9 cellular contexts compared by ENCODE assay signal in genomic region chr10:119304541-119304940, GRCh38.
DNase-seq lines count a peak whose midpoint lies in the region; ATAC-seq, FAIRE-seq and TF ChIP-seq lines count a peak whose summit lies in the region.
"Had no signal": no experiment of that assay in that cellular context is flagged by ENCODE, and none has a peak within 500 bp of the region (broad histone marks: within the 10 kb centered on the region; RNA-seq: fewer than 3 reads in every experiment).

No MANE protein-coding gene starts in this region.

- no peak for TF ChIP-seq POLR2A in HCT116 (IDR thresholded peaks at IDR 0.05; ENCODE audit: borderline replicate concordance, extremely low read depth, insufficient read depth, insufficient read length)

- no peak for ATAC-seq in CD4-positive, alpha-beta T cell (ENCODE audit: poor library complexity)
- ATAC-seq in HCT116 (no peak), HG03139 (IDR thresholded peaks at IDR 0.05; ENCODE audit: unreplicated experiment) (no peak)
- no peak for ATAC-seq in activated T-helper 17 cell treated with anti-CD3 and anti-CD28 coated beads, Interleukin-2, amount 50 U/mL, for 72 hours (replicated peaks)

- H3K4me1 Mint-ChIP-seq in CD4-positive, alpha-beta T cell (ENCODE audit: low read depth) = peaks cover 81% of the 10 kb centered on the region
- peaks cover 49% of the 10 kb centered on the region for H3K4me1 Mint-ChIP-seq in activated T-helper 17 cell treated with anti-CD3 and anti-CD28 coated beads, Interleukin-2, amount 50 U/mL, for 72 hours
- peaks cover 81% of the 10 kb centered on the region for H3K4me1 Mint-ChIP-seq in nephron progenitor cell

- no peaks in the 10 kb centered on the region for H3K9me2 ChIP-seq in HCT116 (ENCODE audit: insufficient read depth)

- no peak overlapping the region for H3K27ac ChIP-seq in CD4-positive, alpha-beta T cell (ENCODE audit: low read depth, low read length)
- no peak overlapping the region for H3K27ac ChIP-seq in HCT116 (ENCODE audit: low read depth, low read length)
- H3K27ac ChIP-seq: neural progenitor cell had no signal

- FAIRE-seq in D721Med (lab: Jason Lieb, UNC) = no peak

- intact Hi-C loops in CD4-positive, alpha-beta T cell (cut with DNase I, micrococcal nuclease) = loop anchor here in 1 of 2 experiments (2.0 to 5.0 kb wide), 3 partner anchors 14 to 188 kb away; no protein-coding TSS in a partner anchor
- intact Hi-C loops in HCT116 (cut with micrococcal nuclease) = no loop called here

- no peaks in the 10 kb centered on the region for H3K27me3 ChIP-seq in CD4-positive, alpha-beta T cell (ENCODE audit: control insufficient read depth, insufficient read depth, low read length)
- no peaks in the 10 kb centered on the region for H3K27me3 ChIP-seq in HCT116 (ENCODE audit: insufficient read depth, low read length)
- H3K27me3 ChIP-seq: neural progenitor cell had no signal

- H2AFZ ChIP-seq in HCT116 (ENCODE audit: low read depth, low read length, poor library complexity, severe bottlenecking) = no peak overlapping the region
- H2AFZ ChIP-seq: neural progenitor cell had no signal

- H3K4me1 ChIP-seq in HCT116 (ENCODE audit: control insufficient read depth in 1 of 2, insufficient read depth in 2 of 2, low read length in 2 of 2) = peaks cover 32 to 77% of the 10 kb centered on the region in 2 experiments

- no peaks in the 10 kb centered on the region for H4K20me1 ChIP-seq in HCT116 (ENCODE audit: insufficient read depth)

- H3K36me3 Mint-ChIP-seq in CD4-positive, alpha-beta T cell (ENCODE audit: low read depth) = peaks cover 4% of the 10 kb centered on the region
- peaks cover 16% of the 10 kb centered on the region for H3K36me3 Mint-ChIP-seq in activated T-helper 17 cell treated with anti-CD3 and anti-CD28 coated beads, Interleukin-2, amount 50 U/mL, for 72 hours (ENCODE audit: low read depth)
- no peaks in the 10 kb centered on the region for H3K36me3 Mint-ChIP-seq in nephron progenitor cell (ENCODE audit: low read depth)
- H3K36me3 Mint-ChIP-seq: neural progenitor cell had no signal

- H3K9ac ChIP-seq in HCT116 (ENCODE audit: low read length) = no peak overlapping the region
- H3K9ac ChIP-seq: neural progenitor cell had no signal

- H3K9me3 Mint-ChIP-seq in CD4-positive, alpha-beta T cell = no peaks in the 10 kb centered on the region
- H3K9me3 Mint-ChIP-seq in activated T-helper 17 cell treated with anti-CD3 and anti-CD28 coated beads, Interleukin-2, amount 50 U/mL, for 72 hours = no peaks in the 10 kb centered on the region
- H3K9me3 Mint-ChIP-seq in nephron progenitor cell = no peaks in the 10 kb centered on the region
- H3K9me3 Mint-ChIP-seq: neural progenitor cell had no signal

- CTCF ChIA-PET in CD4-positive, alpha-beta T cell (lab: Charles Lee) = interaction anchor here (3.2 kb wide), 1 partner anchor 97 kb away, joined by 29 read pairs; the partner anchor contains the start of gene GRK5
- CTCF ChIA-PET in HCT116 (lab: Charles Lee) = interaction anchor here (0.7 kb wide), 1 partner anchor 289 kb away, joined by 3 read pairs; no protein-coding TSS in a partner anchor

- no peaks in the 10 kb centered on the region for H3K79me2 ChIP-seq in HCT116 (ENCODE audit: insufficient read depth, low read length)

- TF ChIP-seq CTCF in CD4-positive, alpha-beta T cell (IDR thresholded peaks at IDR 0.05) = no peak
- TF ChIP-seq CTCF in HCT116 (IDR thresholded peaks at IDR 0.05 in 2 of 3, conservative IDR thresholded peaks at IDR 0.05 in 1 of 3; ENCODE audit: borderline replicate concordance in 1 of 3, insufficient read depth in 1 of 3, low read depth in 2 of 3, low read length in 2 of 3) (no peak), nephron progenitor cell (IDR thresholded peaks at IDR 0.05) (no peak), D721Med (IDR thresholded peaks at IDR 0.05; ENCODE audit: insufficient read depth, missing control alignments) (no peak)

- RAD21 ChIA-PET in HCT116 (lab: Charles Lee; ENCODE audit: low non-redundant PET in 1 of 2, low total read pairs in 2 of 2, uncharacterized antibody in 2 of 2, unreplicated experiment in 2 of 2) = no interaction called here

- TF ChIP-seq RAD21 in HCT116 (IDR thresholded peaks at IDR 0.05; ENCODE audit: low read depth) = no peak

- H3K4me3 ChIP-seq in HCT116 (replicated peaks in 1 of 2; ENCODE audit: low read depth in 1 of 2, low read length in 2 of 2) = no peak overlapping the region
- H3K4me3 ChIP-seq: neural progenitor cell had no signal

- DNase-seq in CD4-positive, alpha-beta T cell = no peak
- no peak for DNase-seq in HCT116 (ENCODE audit: low read depth, low spot score)
- no peak for DNase-seq in nephron progenitor cell
- no peak for DNase-seq in D721Med (ENCODE audit: insufficient read length, low spot score)
- DNase-seq in COLO829 (ENCODE audit: low spot score) = no peak
- DNase-seq: activated CD4-positive, alpha-beta T cell treated with anti-CD3 and anti-CD28 coated beads for 48 hours had no signal

- no TSS peak for BruUV-seq in HCT116 (replicated peaks; lab: Mats Ljungman, UMichigan)

- H3K9me3 ChIP-seq in CD4-positive, alpha-beta T cell (ENCODE audit: control insufficient read depth, low read length) = no peaks in the 10 kb centered on the region
- H3K9me3 ChIP-seq in HCT116 (ENCODE audit: control insufficient read depth in 1 of 2, insufficient read depth in 1 of 2, low read depth in 1 of 2, low read length in 2 of 2) = no peaks in the 10 kb centered on the region

- POLR2A ChIA-PET in CD4-positive, alpha-beta T cell (lab: Charles Lee) = interaction anchor here (0.6 to 3.6 kb wide), 3 partner anchors 36 to 349 kb away, joined by 3 to 63 read pairs (median 21); partner anchors contain the start of gene GRK5
- POLR2A ChIA-PET in HCT116 (lab: Charles Lee) = no interaction called here

- H3K4me2 ChIP-seq in HCT116 (ENCODE audit: low read length) = peak overlapping the region; percentile 59
- H3K4me2 ChIP-seq: neural progenitor cell had no signal

- peak overlapping the region; percentile 94 for H3K27ac Mint-ChIP-seq in CD4-positive, alpha-beta T cell
- H3K27ac Mint-ChIP-seq in activated T-helper 17 cell treated with anti-CD3 and anti-CD28 coated beads, Interleukin-2, amount 50 U/mL, for 72 hours = peak overlapping the region; percentile 92
- H3K27ac Mint-ChIP-seq in nephron progenitor cell = peak overlapping the region; percentile 54
- H3K27ac Mint-ChIP-seq: neural progenitor cell had no signal

- H3K36me3 ChIP-seq in HCT116 (ENCODE audit: control insufficient read depth in 1 of 2, insufficient read depth in 2 of 2, low read length in 2 of 2) = no peaks in the 10 kb centered on the region
- H3K36me3 ChIP-seq: neural progenitor cell had no signal

- no peak overlapping the region for H3K4me3 Mint-ChIP-seq in CD4-positive, alpha-beta T cell
- peak overlapping the region; percentile 84 for H3K4me3 Mint-ChIP-seq in activated T-helper 17 cell treated with anti-CD3 and anti-CD28 coated beads, Interleukin-2, amount 50 U/mL, for 72 hours
- no peak overlapping the region for H3K4me3 Mint-ChIP-seq in nephron progenitor cell
- H3K4me3 Mint-ChIP-seq: neural progenitor cell had no signal

- H3K27me3 Mint-ChIP-seq in CD4-positive, alpha-beta T cell = no peaks in the 10 kb centered on the region
- no peaks in the 10 kb centered on the region for H3K27me3 Mint-ChIP-seq in activated T-helper 17 cell treated with anti-CD3 and anti-CD28 coated beads, Interleukin-2, amount 50 U/mL, for 72 hours
- H3K27me3 Mint-ChIP-seq in nephron progenitor cell (ENCODE audit: low read depth, poor library complexity) = peaks cover 6% of the 10 kb centered on the region

TF ChIP-seq in HCT116, 20 proteins besides CTCF, POLR2A, EP300 and RAD21:
- TF ChIP-seq SIN3A (IDR thresholded peaks at IDR 0.05; ENCODE audit: low read depth) (no peak), JUND (IDR thresholded peaks at IDR 0.05) (no peak), ATF3 (IDR thresholded peaks at IDR 0.05) (no peak), SRF (IDR thresholded peaks at IDR 0.05; ENCODE audit: low read depth) (no peak), FOSL1 (IDR thresholded peaks at IDR 0.05; ENCODE audit: low read depth) (no peak), YY1 (IDR thresholded peaks at IDR 0.05; ENCODE audit: extremely low read depth, insufficient replicate concordance, low read depth, low read length) (no peak), ELF1 (IDR thresholded peaks at IDR 0.05; ENCODE audit: borderline replicate concordance, low read depth) (no peak), CEBPB (IDR thresholded peaks at IDR 0.05; ENCODE audit: low read depth) (no peak), TCF7L2 (IDR thresholded peaks at IDR 0.05; ENCODE audit: borderline replicate concordance, extremely low read depth, insufficient read depth, insufficient read length) (no peak), EZH2phosphoT487 (IDR thresholded peaks at IDR 0.05; ENCODE audit: borderline replicate concordance) (no peak), CBX3 (IDR thresholded peaks at IDR 0.05; ENCODE audit: low read depth) (no peak), ZBTB33 (IDR thresholded peaks at IDR 0.05; ENCODE audit: extremely low read depth, insufficient replicate concordance, low read length) (no peak), ZFX (IDR thresholded peaks at IDR 0.05) (no peak)
- TF ChIP-seq, protein P1, sequence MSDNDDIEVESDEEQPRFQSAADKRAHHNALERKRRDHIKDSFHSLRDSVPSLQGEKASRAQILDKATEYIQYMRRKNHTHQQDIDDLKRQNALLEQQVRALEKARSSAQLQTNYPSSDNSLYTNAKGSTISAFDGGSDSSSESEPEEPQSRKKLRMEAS (IDR thresholded peaks at IDR 0.05) = no peak
